28 cellular contexts compared by ENCODE assay signal in genomic region chr10:11058014-11058413, GRCh38.
"Had no signal": no experiment of that assay in that cellular context is flagged by ENCODE, and none has a peak within 500 bp of the region (broad histone marks: within the 10 kb centered on the region; RNA-seq: fewer than 3 reads in every experiment).

No MANE protein-coding gene starts in this region.

- H3K9me3 Mint-ChIP-seq: activated B cell treated with CpG ODN at 0.5 μM for 24 hours; activated CD8-positive, alpha-beta T cell treated with anti-CD3 and anti-CD28 coated beads for 36 hours; activated naive CD4-positive, alpha-beta T cell treated with anti-CD3 and anti-CD28 coated beads, Interleukin-2, amount 50 U/mL, for 24 hours; activated naive CD8-positive, alpha-beta T cell treated with anti-CD3 and anti-CD28 coated beads, Interleukin-2, amount 50 U/mL, for 24 hours; activated T-cell treated with anti-CD3 and anti-CD28 coated beads, Interleukin-2, amount 50 U/mL, for 4 hours; activated T-helper 17 cell treated with anti-CD3 and anti-CD28 coated beads, Interleukin-2, amount 50 U/mL, for 72 hours; central memory CD8-positive, alpha-beta T cell; dendritic cell treated with granulocyte-macrophage colony-stimulating factor and Interleukin-4, amounts not matched to agents 40 ng/mL and 50 ng/mL, for 4 days; T-helper 2 cell treated with Interferon-gamma antibody and Interleukin-4, amounts not matched to agents 5 μg/mL and 100 μg/mL, for 36 hours had no signal

- H3K4me1 ChIP-seq: breast epithelium, pancreas, prostate gland had no signal

- H3K4me3 ChIP-seq: breast epithelium, esophagus squamous epithelium, hepatocyte, pancreas, prostate gland, thoracic aorta, vagina had no signal

- H3K4me1 Mint-ChIP-seq: activated B cell treated with CpG ODN at 0.5 μM for 24 hours; activated naive CD4-positive, alpha-beta T cell treated with anti-CD3 and anti-CD28 coated beads, Interleukin-2, amount 50 U/mL, for 24 hours; activated naive CD8-positive, alpha-beta T cell treated with anti-CD3 and anti-CD28 coated beads, Interleukin-2, amount 50 U/mL, for 24 hours; activated T-helper 17 cell treated with anti-CD3 and anti-CD28 coated beads, Interleukin-2, amount 50 U/mL, for 72 hours; central memory CD8-positive, alpha-beta T cell had no signal

- H3K4me3 Mint-ChIP-seq: activated B cell treated with CpG ODN at 0.5 μM for 24 hours; activated CD8-positive, alpha-beta T cell treated with anti-CD3 and anti-CD28 coated beads for 36 hours; activated naive CD4-positive, alpha-beta T cell treated with anti-CD3 and anti-CD28 coated beads, Interleukin-2, amount 50 U/mL, for 24 hours; activated naive CD8-positive, alpha-beta T cell treated with anti-CD3 and anti-CD28 coated beads, Interleukin-2, amount 50 U/mL, for 24 hours; activated T-cell treated with anti-CD3 and anti-CD28 coated beads, Interleukin-2, amount 50 U/mL, for 4 hours; activated T-helper 17 cell treated with anti-CD3 and anti-CD28 coated beads, Interleukin-2, amount 50 U/mL, for 72 hours; central memory CD8-positive, alpha-beta T cell; dendritic cell treated with granulocyte-macrophage colony-stimulating factor and Interleukin-4, amounts not matched to agents 40 ng/mL and 50 ng/mL, for 4 days; endodermal cell; nephron progenitor cell; stimulated activated naive CD8-positive, alpha-beta T cell treated with anti-CD3 and anti-CD28 coated beads, Interleukin-15, Interleukin-2, amounts not matched to agents 100 ng/mL and 50 ng/mL, for 24 hours; T-helper 2 cell treated with Interferon-gamma antibody and Interleukin-4, amounts not matched to agents 5 μg/mL and 100 μg/mL, for 36 hours; type B pancreatic cell had no signal

- ATAC-seq: activated CD8-positive, alpha-beta T cell treated with anti-CD3 and anti-CD28 coated beads for 36 hours; activated naive CD8-positive, alpha-beta T cell treated with anti-CD3 and anti-CD28 coated beads, Interleukin-2, amount 50 U/mL, for 24 hours; activated T-cell treated with anti-CD3 and anti-CD28 coated beads, Interleukin-2, amount 50 U/mL, for 4 hours; activated T-helper 17 cell treated with anti-CD3 and anti-CD28 coated beads, Interleukin-2, amount 50 U/mL, for 72 hours; pancreas had no signal

- H3K9me3 ChIP-seq: breast epithelium, pancreas, prostate gland, thoracic aorta, vagina had no signal

- DNase-seq: activated B cell treated with CpG ODN at 0.5 μM for 24 hours; activated CD4-positive, alpha-beta T cell treated with anti-CD3 and anti-CD28 coated beads, Interleukin-2, amount 50 U/mL, for 1 hour; activated CD8-positive, alpha-beta T cell treated with anti-CD3 and anti-CD28 coated beads for 36 hours; activated gamma-delta T cell treated with Interleukin-2 at 50 U/mL for 16 hours; activated naive CD8-positive, alpha-beta T cell treated with anti-CD3 and anti-CD28 coated beads, Interleukin-2, amount 50 U/mL, for 24 hours; activated T-cell treated with anti-CD3 and anti-CD28 coated beads, Interleukin-2, amount 50 U/mL, for 4 hours; amygdala; endodermal cell; esophagus squamous epithelium; islet precursor cell; mammary epithelial cell; nephron progenitor cell; pancreas; stimulated activated CD4-positive, alpha-beta T cell treated with anti-CD3 and anti-CD28 coated beads, Interleukin-12 subunit alpha, Interleukin-12 subunit beta, amount 100 ng/mL, for 4 hours; stimulated activated CD4-positive, alpha-beta T cell treated with anti-CD3 and anti-CD28 coated beads, Interleukin-4, amount 100 ng/mL, for 1 hour; T-helper 1 cell had no signal

- H3K36me3 ChIP-seq: breast epithelium, esophagus squamous epithelium, pancreas, prostate gland, thoracic aorta, vagina had no signal

- H3K27me3 Mint-ChIP-seq: activated CD8-positive, alpha-beta T cell treated with anti-CD3 and anti-CD28 coated beads for 36 hours; activated naive CD4-positive, alpha-beta T cell treated with anti-CD3 and anti-CD28 coated beads, Interleukin-2, amount 50 U/mL, for 24 hours; activated naive CD8-positive, alpha-beta T cell treated with anti-CD3 and anti-CD28 coated beads, Interleukin-2, amount 50 U/mL, for 24 hours; dendritic cell treated with granulocyte-macrophage colony-stimulating factor and Interleukin-4, amounts not matched to agents 40 ng/mL and 50 ng/mL, for 4 days had no signal

- H3K27ac Mint-ChIP-seq: activated B cell treated with CpG ODN at 0.5 μM for 24 hours; activated CD8-positive, alpha-beta T cell treated with anti-CD3 and anti-CD28 coated beads for 36 hours; activated naive CD4-positive, alpha-beta T cell treated with anti-CD3 and anti-CD28 coated beads, Interleukin-2, amount 50 U/mL, for 24 hours; activated naive CD8-positive, alpha-beta T cell treated with anti-CD3 and anti-CD28 coated beads, Interleukin-2, amount 50 U/mL, for 24 hours; activated T-helper 17 cell treated with anti-CD3 and anti-CD28 coated beads, Interleukin-2, amount 50 U/mL, for 72 hours; dendritic cell treated with granulocyte-macrophage colony-stimulating factor and Interleukin-4, amounts not matched to agents 40 ng/mL and 50 ng/mL, for 4 days; nephron progenitor cell; stimulated activated naive CD8-positive, alpha-beta T cell treated with anti-CD3 and anti-CD28 coated beads, Interleukin-15, Interleukin-2, amounts not matched to agents 100 ng/mL and 50 ng/mL, for 24 hours; T-helper 2 cell treated with Interferon-gamma antibody and Interleukin-4, amounts not matched to agents 5 μg/mL and 100 μg/mL, for 36 hours; type B pancreatic cell had no signal

- H3K27me3 ChIP-seq: breast epithelium, esophagus squamous epithelium, hepatocyte, pancreas, vagina had no signal

- H3K27ac ChIP-seq: breast epithelium, esophagus squamous epithelium, pancreas, prostate gland, thoracic aorta, vagina had no signal
